Comparison of ENCODE assay signal across 8 cellular contexts in the genomic region with DNA sequence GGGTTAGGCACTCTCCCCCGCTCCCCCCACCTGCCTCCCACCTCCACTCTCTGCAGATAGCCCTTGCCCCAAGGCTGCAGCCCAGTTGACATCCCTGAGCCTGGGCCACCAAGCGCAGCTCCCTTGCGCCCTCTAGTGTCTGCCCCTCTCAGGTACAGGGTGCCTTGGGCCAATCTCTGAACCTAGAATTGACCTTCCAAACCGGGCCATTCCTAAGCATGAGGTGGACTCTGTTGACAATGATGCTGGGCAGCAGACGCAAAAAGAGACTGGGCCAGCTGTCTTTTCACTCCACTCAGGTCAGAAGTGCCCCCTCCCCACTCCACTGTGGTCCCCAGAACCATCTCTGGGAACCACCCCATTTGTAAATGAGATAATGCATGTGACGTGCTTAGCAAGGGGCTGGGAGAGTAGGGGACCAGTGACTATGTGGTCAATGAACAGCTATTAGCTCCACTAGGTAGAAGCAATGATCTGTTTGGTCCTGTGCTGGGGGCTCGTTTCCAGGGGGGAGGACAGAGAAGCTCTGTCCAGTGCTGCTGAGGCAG. TPM values are rescaled to one million over a fixed set of nuclear protein-coding genes. Genes with fewer than 3 reads are reported as not detected.
DNase-seq lines count a peak whose midpoint lies in the region; ATAC-seq, FAIRE-seq and TF ChIP-seq lines count a peak whose summit lies in the region.

No MANE protein-coding gene starts in this region.

- TF ChIP-seq CTCF in brain (conservative IDR thresholded peaks at IDR 0.05) (peak; percentile 67 to 80), keratinocyte (optimal IDR thresholded peaks at IDR 0.05 in 1 of 3, IDR thresholded peaks at IDR 0.05 in 1 of 3, conservative IDR thresholded peaks at IDR 0.05 in 1 of 3; ENCODE audit: extremely low read depth in 1 of 3, insufficient read depth in 2 of 3, low read length in 3 of 3) (peak in 2 of 3 experiments; percentile 94 to 98)

- peaks cover 0 to 3% (median 0%) of the 10 kb centered on the region in 5 experiments for H3K9me3 Mint-ChIP-seq in brain

- no peak overlapping the region for H3K4me3 ChIP-seq in keratinocyte (ENCODE audit: control insufficient read depth in 2 of 3, extremely low read depth in 1 of 3, insufficient read depth in 2 of 3, low read depth in 1 of 3, low read length in 3 of 3)

- no peaks in the 10 kb centered on the region for H3K27me3 ChIP-seq in keratinocyte (ENCODE audit: control insufficient read depth, extremely low read depth, insufficient read depth, low read length)

- H4K20me1 ChIP-seq in keratinocyte (ENCODE audit: control insufficient read depth, extremely low read depth, insufficient read depth, low read length): no peaks in the 10 kb centered on the region

- H3K27ac Mint-ChIP-seq in brain: peak overlapping the region in 1 of 5 experiments; percentile 51

- ATAC-seq in GM19463 (IDR thresholded peaks at IDR 0.05; ENCODE audit: unreplicated experiment): no peak

- H3K9me1 ChIP-seq in keratinocyte (ENCODE audit: control insufficient read depth, extremely low read depth, insufficient read depth, low read length): peaks cover 3% of the 10 kb centered on the region

- no peaks in the 10 kb centered on the region for H3K4me1 Mint-ChIP-seq in brain

- no peaks in the 10 kb centered on the region for H3K36me3 ChIP-seq in keratinocyte (ENCODE audit: control insufficient read depth in 2 of 2, extremely low read depth in 1 of 2, insufficient read depth in 2 of 2, low read length in 2 of 2)

- FAIRE-seq in keratinocyte (lab: Jason Lieb, UNC): peak; percentile 83

- no peak overlapping the region for H3K4me2 ChIP-seq in keratinocyte (ENCODE audit: control insufficient read depth, extremely low read depth, insufficient read depth, low read depth, low read length)

- H3K9me3 ChIP-seq in keratinocyte (ENCODE audit: control insufficient read depth, low read depth, low read length): no peaks in the 10 kb centered on the region

- no peaks in the 10 kb centered on the region for H3K36me3 Mint-ChIP-seq in brain

- dilution Hi-C loops in keratinocyte (cut with MboI; ENCODE audit: extremely low pct_ligation_motif_present, low sequenced_read_pairs): no loop called here

- no peak overlapping the region for H3K27ac ChIP-seq in keratinocyte (ENCODE audit: control insufficient read depth, insufficient read depth, low read length)

- H3K4me3 Mint-ChIP-seq in brain: no peak overlapping the region

- peak; percentile 18 for DNase-seq in DMS153 treated with DMSO at 0.1 percent for 48 hours (lab: John Stamatoyannopoulos, UW; ENCODE audit: unreplicated experiment)
- no peak for DNase-seq in DMS153 (lab: John Stamatoyannopoulos, UW)
- peak; percentile 60 to 61 for DNase-seq in Kasumi-1 (lab: John Stamatoyannopoulos, UW)
- peak; percentile 83 for DNase-seq in UCSD-AML1 (lab: John Stamatoyannopoulos, UW; ENCODE audit: unreplicated experiment)
- DNase-seq in keratinocyte (ENCODE audit: low read depth, low spot score): no peak
- DNase-seq in stimulated activated CD4-positive, alpha-beta T cell treated with anti-CD3 and anti-CD28 coated beads, Interleukin-2, amount 100 ng/mL, for 48 hours: peak; percentile 90 to 94

- H3K9ac ChIP-seq in keratinocyte (ENCODE audit: control insufficient read depth, extremely low read depth, insufficient read depth, low read length): no peak overlapping the region

- peak overlapping the region; percentile 41 for H2AFZ ChIP-seq in keratinocyte (ENCODE audit: control insufficient read depth, low read length)

- H3K27me3 Mint-ChIP-seq in brain: peaks cover 5% of the 10 kb centered on the region

- peaks cover 51% of the 10 kb centered on the region for H3K4me1 ChIP-seq in keratinocyte (ENCODE audit: control insufficient read depth, extremely low read depth, insufficient read depth, low read length)

- no peaks in the 10 kb centered on the region for H3K79me2 ChIP-seq in keratinocyte (ENCODE audit: control insufficient read depth, insufficient read depth, low read length)

RNA-seq across cellular contexts. Expression of a gene that starts 43.3 kb away (rescaled TPM):
- polyA plus RNA-seq in brain (ENCODE audit: insufficient read depth, low read depth, low replicate concordance) (0.64 TPM), keratinocyte (5.2 to 6.7 TPM (median 5.4 TPM) in 3 replicates)
- 2.6 TPM for polyA plus RNA-seq in keratinocyte (2011; ENCODE audit: low read depth)
- polyA plus RNA-seq in keratinocyte (2011; cell fraction: cytosol; rRNA removed): 3.7 and 3.9 TPM in 2 replicates
- 10.8 and 14.7 TPM in 2 replicates for polyA plus RNA-seq in keratinocyte (2011; cell fraction: nucleus; rRNA removed)
- polyA plus RNA-seq in keratinocyte (2012; ENCODE audit: low replicate concordance): 1.8 and 5.1 TPM in 2 replicates
- polyA minus RNA-seq in keratinocyte: 5.0 to 10.9 TPM (median 6.7 TPM) in 3 replicates
- 4.6 TPM for polyA minus RNA-seq in keratinocyte (2011; cell fraction: cytosol; rRNA and poly(A)+ RNA removed)
- 3.0 and 7.8 TPM in 2 replicates for polyA minus RNA-seq in keratinocyte (2011; cell fraction: nucleus; rRNA and poly(A)+ RNA removed)

RNA-seq across cellular contexts. Expression of a gene that starts 60.0 kb away (rescaled TPM):
- polyA plus RNA-seq in brain (ENCODE audit: insufficient read depth, low read depth, low replicate concordance) (13.7 TPM), keratinocyte (20.4 to 32.7 TPM (median 24.1 TPM) in 3 replicates)
- 34.5 TPM for polyA plus RNA-seq in keratinocyte (2011; ENCODE audit: low read depth)
- polyA plus RNA-seq in keratinocyte (2011; cell fraction: cytosol; rRNA removed): 20.3 and 23.5 TPM in 2 replicates
- polyA plus RNA-seq in keratinocyte (2011; cell fraction: nucleus; rRNA removed): 65.4 and 67.8 TPM in 2 replicates
- 24.4 and 59.1 TPM in 2 replicates for polyA plus RNA-seq in keratinocyte (2012; ENCODE audit: low replicate concordance)
- polyA minus RNA-seq in keratinocyte: 40.4 to 67.6 TPM (median 60.8 TPM) in 3 replicates
- 47.8 TPM for polyA minus RNA-seq in keratinocyte (2011; cell fraction: cytosol; rRNA and poly(A)+ RNA removed)
- polyA minus RNA-seq in keratinocyte (2011; cell fraction: nucleus; rRNA and poly(A)+ RNA removed): 63.4 and 86.1 TPM in 2 replicates

Comparison
In these comparisons a context has a peak if more than half of its experiments do, and no peak if none do; other contexts are left out.
1. DNase-seq: peak in DMS153 treated with DMSO at 0.1 percent for 48 hours (single experiment), Kasumi-1 (2 of 2), UCSD-AML1 (single experiment) and stimulated activated CD4-positive, alpha-beta T cell treated with anti-CD3 and anti-CD28 coated beads, Interleukin-2, amount 100 ng/mL, for 48 hours (2 of 2); none in DMS153 (single experiment) and keratinocyte (single experiment).